1 cellular context compared by ENCODE assay signal in the genomic region with DNA sequence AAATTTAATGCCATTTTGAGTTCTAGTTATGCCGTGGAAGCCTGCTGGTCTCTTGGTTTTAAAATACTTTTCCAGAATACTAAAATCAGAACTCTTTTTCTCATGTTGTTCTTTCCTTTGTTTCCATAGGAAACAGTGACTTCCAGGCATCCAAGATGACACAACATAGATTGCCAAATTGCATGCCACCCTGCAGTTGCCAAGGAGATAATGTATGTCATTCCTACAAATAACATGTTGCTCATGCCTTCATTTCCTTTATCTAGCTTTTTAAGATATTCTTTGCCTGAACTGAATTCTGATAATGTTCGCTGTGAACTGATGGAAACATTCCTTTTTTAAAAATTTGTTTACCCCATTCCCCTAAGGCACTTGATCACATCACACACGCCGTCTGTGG.
TF ChIP-seq lines count a peak whose summit lies in the region.

No MANE protein-coding gene starts in this region.

TF ChIP-seq in HEK293T, 16 proteins besides CTCF, POLR2A, EP300 and RAD21 (continued from another document):
- no peak for TF ChIP-seq HDGF (IDR thresholded peaks at IDR 0.05; ENCODE audit: borderline replicate concordance)
